Comparison of ENCODE assay signal across 1 cellular context in the genomic region with DNA sequence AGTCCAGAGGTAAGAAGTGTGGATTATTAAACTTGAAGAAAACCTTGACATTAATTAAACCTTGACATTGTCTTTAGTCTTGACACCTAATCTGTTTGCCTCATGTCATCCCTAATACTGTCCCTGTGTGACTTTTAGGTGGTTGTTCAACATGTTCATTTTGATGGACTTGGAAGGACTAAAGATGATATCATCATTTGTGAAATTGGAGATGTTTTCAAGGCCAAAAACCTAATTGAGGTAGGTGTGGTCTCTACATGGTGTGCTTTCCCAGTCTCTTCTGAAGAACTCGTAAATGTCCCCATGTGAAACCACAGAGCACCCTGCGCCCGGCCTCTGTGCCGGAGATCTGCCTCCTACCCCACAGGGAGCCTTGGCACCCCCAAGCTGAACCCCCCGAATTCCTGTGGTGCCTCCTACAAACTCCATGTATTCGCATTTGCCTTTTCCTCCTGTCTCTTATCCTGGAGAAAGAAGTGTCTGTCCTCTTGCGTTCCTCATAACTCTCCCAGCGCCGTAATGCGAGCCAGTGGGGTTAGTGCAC.
TF ChIP-seq lines count a peak whose summit lies in the region.

No MANE protein-coding gene starts in this region.

TF ChIP-seq in HEK293, 187 proteins besides CTCF, POLR2A, EP300 and RAD21 (continued from another document):
- TF ChIP-seq ZNF660 (tag by site-specific recombination; IDR thresholded peaks at IDR 0.05) (0 out of 2 replicates have a peak, but pooled peaks have one; percentile 50), GLIS2 (tag by site-specific recombination; IDR thresholded peaks at IDR 0.05) (peak; percentile 32), ZNF792 (tag by site-specific recombination; IDR thresholded peaks at IDR 0.05) (no peak), GLIS1 (tag by site-specific recombination; IDR thresholded peaks at IDR 0.05) (peak; percentile 74)
- TF ChIP-seq, protein P1, sequence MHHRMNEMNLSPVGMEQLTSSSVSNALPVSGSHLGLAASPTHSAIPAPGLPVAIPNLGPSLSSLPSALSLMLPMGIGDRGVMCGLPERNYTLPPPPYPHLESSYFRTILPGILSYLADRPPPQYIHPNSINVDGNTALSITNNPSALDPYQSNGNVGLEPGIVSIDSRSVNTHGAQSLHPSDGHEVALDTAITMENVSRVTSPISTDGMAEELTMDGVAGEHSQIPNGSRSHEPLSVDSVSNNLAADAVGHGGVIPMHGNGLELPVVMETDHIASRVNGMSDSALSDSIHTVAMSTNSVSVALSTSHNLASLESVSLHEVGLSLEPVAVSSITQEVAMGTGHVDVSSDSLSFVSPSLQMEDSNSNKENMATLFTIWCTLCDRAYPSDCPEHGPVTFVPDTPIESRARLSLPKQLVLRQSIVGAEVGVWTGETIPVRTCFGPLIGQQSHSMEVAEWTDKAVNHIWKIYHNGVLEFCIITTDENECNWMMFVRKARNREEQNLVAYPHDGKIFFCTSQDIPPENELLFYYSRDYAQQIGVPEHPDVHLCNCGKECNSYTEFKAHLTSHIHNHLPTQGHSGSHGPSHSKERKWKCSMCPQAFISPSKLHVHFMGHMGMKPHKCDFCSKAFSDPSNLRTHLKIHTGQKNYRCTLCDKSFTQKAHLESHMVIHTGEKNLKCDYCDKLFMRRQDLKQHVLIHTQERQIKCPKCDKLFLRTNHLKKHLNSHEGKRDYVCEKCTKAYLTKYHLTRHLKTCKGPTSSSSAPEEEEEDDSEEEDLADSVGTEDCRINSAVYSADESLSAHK (tag by site-specific recombination; IDR thresholded peaks at IDR 0.05), result no peak
TF ChIP-seq in HEK293: peak in this region for 14.
